Comparison of ENCODE assay signal across 21 cellular contexts in the genomic region with DNA sequence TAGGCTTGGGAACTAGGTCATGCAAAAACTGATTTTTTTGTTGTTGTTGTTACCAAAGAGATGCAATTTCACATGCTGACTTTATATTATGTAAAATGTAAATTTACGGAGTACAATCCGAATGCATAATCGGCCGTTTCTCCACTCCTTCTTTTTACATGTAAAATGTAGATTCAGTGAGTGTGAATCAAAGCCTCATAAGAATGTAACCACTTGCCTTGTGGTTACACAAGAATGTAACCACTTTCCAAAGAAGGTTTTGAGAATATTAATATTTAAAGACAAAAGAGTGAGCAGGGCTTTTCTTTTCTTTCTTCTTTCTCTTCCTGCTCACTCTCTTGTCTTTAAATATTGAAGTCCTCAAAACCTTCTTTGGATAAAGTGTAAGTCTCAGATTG. TPM values are rescaled to one million over a fixed set of nuclear protein-coding genes. Genes with fewer than 3 reads are reported as not detected.
A peak's percentile ranks its signal among the peaks of the same experiment; 100 is the strongest.
DNase-seq lines count a peak whose midpoint lies in the region; ATAC-seq lines count a peak whose summit lies in the region.
"Had no signal": no experiment of that assay in that cellular context is flagged by ENCODE, and none has a peak within 500 bp of the region (broad histone marks: within the 10 kb centered on the region; RNA-seq: fewer than 3 reads in every experiment).

No MANE protein-coding gene starts in this region.

- H3K27ac ChIP-seq in SK-N-MC = peak overlapping the region; percentile 65
- H3K27ac ChIP-seq in SJCRH30 = no peak overlapping the region
- H3K27ac ChIP-seq: SJSA1 had no signal

- H3K27ac Mint-ChIP-seq in activated naive CD8-positive, alpha-beta T cell treated with anti-CD3 and anti-CD28 coated beads, Interleukin-2, amount 50 U/mL, for 24 hours = peak overlapping the region; percentile 63
- H3K27ac Mint-ChIP-seq in activated naive CD8-positive, alpha-beta T cell treated with anti-CD3 and anti-CD28 coated beads for 36 hours = no peak overlapping the region
- H3K27ac Mint-ChIP-seq: activated CD4-positive, alpha-beta T cell treated with anti-CD3 and anti-CD28 coated beads for 36 hours; dendritic cell treated with granulocyte-macrophage colony-stimulating factor and Interleukin-4, amounts not matched to agents 40 ng/mL and 50 ng/mL, for 4 days; mesothelial cell of epicardium had no signal

- H3K9me3 Mint-ChIP-seq in activated naive CD8-positive, alpha-beta T cell treated with anti-CD3 and anti-CD28 coated beads, Interleukin-2, amount 50 U/mL, for 24 hours = peaks cover 4% of the 10 kb centered on the region
- H3K9me3 Mint-ChIP-seq in activated naive CD8-positive, alpha-beta T cell treated with anti-CD3 and anti-CD28 coated beads for 36 hours = peaks cover 19% of the 10 kb centered on the region

- no peaks in the 10 kb centered on the region for H3K27me3 Mint-ChIP-seq in activated naive CD8-positive, alpha-beta T cell treated with anti-CD3 and anti-CD28 coated beads, Interleukin-2, amount 50 U/mL, for 24 hours
- no peaks in the 10 kb centered on the region for H3K27me3 Mint-ChIP-seq in activated naive CD8-positive, alpha-beta T cell treated with anti-CD3 and anti-CD28 coated beads for 36 hours
- H3K27me3 Mint-ChIP-seq: activated CD4-positive, alpha-beta T cell treated with anti-CD3 and anti-CD28 coated beads for 36 hours had no signal

- no peaks in the 10 kb centered on the region for H3K4me1 ChIP-seq in SJCRH30

- no peak overlapping the region for H3K9ac ChIP-seq in SK-N-MC (ENCODE audit: insufficient read length)

- peak overlapping the region; percentile 69 for H3K4me3 Mint-ChIP-seq in activated naive CD8-positive, alpha-beta T cell treated with anti-CD3 and anti-CD28 coated beads, Interleukin-2, amount 50 U/mL, for 24 hours
- no peak overlapping the region for H3K4me3 Mint-ChIP-seq in activated naive CD8-positive, alpha-beta T cell treated with anti-CD3 and anti-CD28 coated beads for 36 hours
- H3K4me3 Mint-ChIP-seq: activated CD4-positive, alpha-beta T cell treated with anti-CD3 and anti-CD28 coated beads for 36 hours; dendritic cell treated with granulocyte-macrophage colony-stimulating factor and Interleukin-4, amounts not matched to agents 40 ng/mL and 50 ng/mL, for 4 days; mesothelial cell of epicardium had no signal

- no peak for ATAC-seq in activated naive CD8-positive, alpha-beta T cell treated with anti-CD3 and anti-CD28 coated beads, Interleukin-2, amount 50 U/mL, for 24 hours
- ATAC-seq in HG03280 (IDR thresholded peaks at IDR 0.05; ENCODE audit: unreplicated experiment) = no peak
- ATAC-seq: activated CD4-positive, alpha-beta T cell treated with anti-CD3 and anti-CD28 coated beads for 36 hours; GM12878; HCT116 had no signal

- H3K27me3 ChIP-seq in SJCRH30 = no peaks in the 10 kb centered on the region
- H3K27me3 ChIP-seq: SJSA1 had no signal

- H3K36me3 Mint-ChIP-seq in activated naive CD8-positive, alpha-beta T cell treated with anti-CD3 and anti-CD28 coated beads, Interleukin-2, amount 50 U/mL, for 24 hours (ENCODE audit: low read depth) = peaks cover 8% of the 10 kb centered on the region
- peaks cover 14% of the 10 kb centered on the region for H3K36me3 Mint-ChIP-seq in activated naive CD8-positive, alpha-beta T cell treated with anti-CD3 and anti-CD28 coated beads for 36 hours
- H3K36me3 Mint-ChIP-seq: mesothelial cell of epicardium had no signal

- H3K36me3 ChIP-seq in SK-N-MC (ENCODE audit: insufficient read depth, low read length) (no peaks in the 10 kb centered on the region), SJCRH30 (no peaks in the 10 kb centered on the region)
- H3K36me3 ChIP-seq: SJSA1 had no signal

- peaks cover 3% of the 10 kb centered on the region; the same call in 1 of the 2 replicates for H3K9me3 ChIP-seq in SK-N-MC (ENCODE audit: low read depth, low read length)
- H3K9me3 ChIP-seq in SJCRH30 (replicated peaks) = no peaks in the 10 kb centered on the region
- H3K9me3 ChIP-seq: SJSA1 had no signal

- no peak for DNase-seq in activated naive CD8-positive, alpha-beta T cell treated with anti-CD3 and anti-CD28 coated beads, Interleukin-2, amount 50 U/mL, for 24 hours
- no peak for DNase-seq in activated naive CD8-positive, alpha-beta T cell treated with anti-CD3 and anti-CD28 coated beads for 36 hours
- DNase-seq in SK-N-MC (ENCODE audit: low read depth, low spot score) (no peak), fibroblast of peridontal ligament (ENCODE audit: extremely low read depth) (peak; percentile 13), SJCRH30 (no peak)
- DNase-seq in stimulated activated naive CD4-positive, alpha-beta T cell treated with Interleukin-2 at 50 U/mL for 16 hours (lab: John Stamatoyannopoulos, UW) = no peak
- no peak for DNase-seq in stimulated activated CD4-positive, alpha-beta T cell treated with anti-CD3 and anti-CD28 coated beads, Interleukin-15, amount 100 ng/mL, for 24 hours
- DNase-seq: activated CD4-positive, alpha-beta T cell treated with anti-CD3 and anti-CD28 coated beads for 36 hours; anterior cingulate cortex; kidney glomerular epithelial cell; NCI-H146; NCI-H446; occipital lobe; T-helper 9 cell had no signal

- H3K4me3 ChIP-seq in SK-N-MC = peak overlapping the region; percentile 17
- H3K4me3 ChIP-seq in SJCRH30 = no peak overlapping the region
- H3K4me3 ChIP-seq: GM12878, SJSA1 had no signal

- H3K4me1 Mint-ChIP-seq in activated naive CD8-positive, alpha-beta T cell treated with anti-CD3 and anti-CD28 coated beads, Interleukin-2, amount 50 U/mL, for 24 hours = peaks cover 59% of the 10 kb centered on the region
- peaks cover 28% of the 10 kb centered on the region for H3K4me1 Mint-ChIP-seq in activated naive CD8-positive, alpha-beta T cell treated with anti-CD3 and anti-CD28 coated beads for 36 hours
- H3K4me1 Mint-ChIP-seq: mesothelial cell of epicardium had no signal

RNA-seq across cellular contexts. Expression of a gene that starts 26.6 kb away (rescaled TPM):
- total RNA-seq in activated naive CD8-positive, alpha-beta T cell treated with anti-CD3 and anti-CD28 coated beads for 36 hours = 100 to 1,000 TPM; 143 to 152 TPM
- not detected in 2 replicates for total RNA-seq in SJCRH30 (2014; rRNA removed; shearing (Covaris generic))

RNA-seq across cellular contexts. Expression of a gene that starts 39.9 kb away (rescaled TPM):
- total RNA-seq in activated naive CD8-positive, alpha-beta T cell treated with anti-CD3 and anti-CD28 coated beads for 36 hours = not detected
- total RNA-seq in SJCRH30 (2014; rRNA removed; shearing (Covaris generic)) = not detected in 2 replicates
- total RNA-seq: activated CD4-positive, alpha-beta T cell treated with anti-CD3 and anti-CD28 coated beads for 36 hours; epithelial cell of proximal tubule; mesothelial cell of epicardium; SJSA1 had no signal

RNA-seq across cellular contexts. Expression of a gene that starts 54.4 kb away (rescaled TPM):
- total RNA-seq in activated naive CD8-positive, alpha-beta T cell treated with anti-CD3 and anti-CD28 coated beads for 36 hours = 1 to 10 TPM; 6.4 to 7.0 TPM
- not detected in 2 replicates for total RNA-seq in SJCRH30 (2014; rRNA removed; shearing (Covaris generic))
- total RNA-seq: epithelial cell of proximal tubule, mesothelial cell of epicardium, occipital lobe, SJSA1 had no signal

Comparison
In these comparisons a context has a peak if more than half of its experiments do, and no peak if none do; other contexts are left out.
1. RNA of a gene that starts 26.6 kb away (total RNA-seq): 143 to 152 TPM in activated naive CD8-positive, alpha-beta T cell treated with anti-CD3 and anti-CD28 coated beads for 36 hours; not detected in SJCRH30; every median in the first group is over 100 times any median in the second.